In the genomic region with DNA sequence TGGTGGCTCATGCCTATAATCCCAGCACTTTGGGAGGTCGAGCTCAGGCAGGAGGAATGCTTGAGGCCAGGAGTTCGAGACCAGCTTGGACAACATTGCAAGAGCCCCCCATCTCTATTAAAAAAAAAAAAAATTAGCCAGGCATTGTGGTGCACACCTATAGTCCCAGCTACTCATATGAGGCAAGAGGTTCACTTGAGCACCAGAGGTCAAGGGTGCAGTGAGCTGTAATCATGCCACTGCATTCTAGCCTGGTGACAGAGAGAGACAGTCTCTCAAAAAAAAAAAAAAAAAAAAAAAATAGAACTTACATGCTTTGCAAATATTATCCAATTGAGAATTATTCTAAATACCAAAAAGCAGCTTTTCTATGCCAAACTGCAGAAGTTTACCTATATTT, we compare ENCODE assay signal across 35 cellular contexts. TPM values are rescaled to one million over a fixed set of nuclear protein-coding genes. Genes with fewer than 3 reads are reported as not detected.
DNase-seq lines count a peak whose midpoint lies in the region; ATAC-seq, FAIRE-seq and TF ChIP-seq lines count a peak whose summit lies in the region.
"Had no signal": no experiment of that assay in that cellular context is flagged by ENCODE, and none has a peak within 500 bp of the region (broad histone marks: within the 10 kb centered on the region; RNA-seq: fewer than 3 reads in every experiment).

No MANE protein-coding gene starts in this region.

- WGBS in liver, result 95% methylated on average over 2 of the region's 2 CpGs
- WGBS in HepG2 (ENCODE audit: low lambda C conversion rate), result 98% methylated on average over 2 of the region's 2 CpGs

- H3K4me3 ChIP-seq in liver (ENCODE audit: low read depth in 1 of 3, low read length in 3 of 3) (no peak overlapping the region), HepG2 (replicated peaks in 1 of 3; ENCODE audit: insufficient read depth in 1 of 3, low read depth in 2 of 3, low read length in 3 of 3) (no peak overlapping the region), HEK293 (ENCODE audit: low read depth, low read length) (no peak overlapping the region)
- H3K4me3 ChIP-seq: A549; BLaER1; BLaER1 treated with 17β-estradiol and CSF1 and Interleukin-3, amounts not matched to agents 10 nM and 100 nM had no signal

- H3K27me3 ChIP-seq in liver (ENCODE audit: control insufficient read depth in 4 of 4, insufficient read depth in 4 of 4, low read length in 3 of 4), result no peaks in the 10 kb centered on the region
- H3K27me3 ChIP-seq in HepG2 (ENCODE audit: control insufficient read depth in 1 of 2, insufficient read depth in 2 of 2, low read length in 2 of 2), result no peaks in the 10 kb centered on the region
- H3K27me3 ChIP-seq: BE2C; BLaER1; BLaER1 treated with 17β-estradiol and CSF1 and Interleukin-3, amounts not matched to agents 10 nM and 100 nM had no signal

- ATAC-seq in HepG2, result no peak
- peak; percentile 76 for ATAC-seq in left lobe of liver
- ATAC-seq: A549; CD8-positive, alpha-beta T cell had no signal

- H3K4me2 ChIP-seq in HepG2 (ENCODE audit: low read depth, low read length), result no peak overlapping the region
- H3K4me2 ChIP-seq: A549; BLaER1; BLaER1 treated with 17β-estradiol and CSF1 and Interleukin-3, amounts not matched to agents 10 nM and 100 nM had no signal

- H3K9me3 Mint-ChIP-seq in immature natural killer cell, result no peaks in the 10 kb centered on the region
- H3K9me3 Mint-ChIP-seq: CD14-positive monocyte; CD4-positive, alpha-beta memory T cell; CD4-positive, alpha-beta T cell; CD4-positive, CD25-positive, alpha-beta regulatory T cell; CD8-positive, alpha-beta memory T cell; CD8-positive, alpha-beta T cell had no signal

- no peak overlapping the region for H3K9ac ChIP-seq in liver (ENCODE audit: low read depth in 1 of 2, low read length in 2 of 2)
- H3K9ac ChIP-seq in HepG2 (ENCODE audit: insufficient read depth, low read depth, low read length), result no peak overlapping the region
- H3K9ac ChIP-seq: BLaER1; BLaER1 treated with 17β-estradiol and CSF1 and Interleukin-3, amounts not matched to agents 10 nM and 100 nM had no signal

- H3K4me3 Mint-ChIP-seq in immature natural killer cell, result no peak overlapping the region
- H3K4me3 Mint-ChIP-seq: B cell; CD14-positive monocyte; CD4-positive, alpha-beta memory T cell; CD4-positive, alpha-beta T cell; CD4-positive, CD25-positive, alpha-beta regulatory T cell; CD8-positive, alpha-beta memory T cell; CD8-positive, alpha-beta T cell had no signal

- intact Hi-C loops in HepG2 (cut with micrococcal nuclease; ENCODE audit: unreplicated experiment), result no loop called here

- H3K79me2 ChIP-seq in HepG2 (ENCODE audit: insufficient read depth, low read length), result no peaks in the 10 kb centered on the region

- no peak for TF ChIP-seq POLR2A in HepG2 (IDR thresholded peaks at IDR 0.05; ENCODE audit: insufficient read depth in 1 of 2, low read depth in 2 of 2, low read length in 2 of 2)

- H3K27ac Mint-ChIP-seq in immature natural killer cell, result no peak overlapping the region
- H3K27ac Mint-ChIP-seq: B cell; CD14-positive monocyte; CD4-positive, alpha-beta memory T cell; CD4-positive, alpha-beta T cell; CD8-positive, alpha-beta memory T cell; CD8-positive, alpha-beta T cell had no signal

- H3K4me1 Mint-ChIP-seq in immature natural killer cell, result peaks cover 3 to 12% of the 10 kb centered on the region in 2 donors

- H3K27me3 Mint-ChIP-seq in immature natural killer cell (ENCODE audit: low read depth in 3 of 3), result no peaks in the 10 kb centered on the region
- H3K27me3 Mint-ChIP-seq: B cell; CD4-positive, alpha-beta memory T cell; CD4-positive, alpha-beta T cell; CD4-positive, CD25-positive, alpha-beta regulatory T cell had no signal

- H3K9me3 ChIP-seq in liver (ENCODE audit: control insufficient read depth in 4 of 4, low read length in 3 of 4) (no peaks in the 10 kb centered on the region), HepG2 (ENCODE audit: low read length) (no peaks in the 10 kb centered on the region), HEK293 (ENCODE audit: control insufficient read depth, insufficient read depth, low read depth, low read length) (no peaks in the 10 kb centered on the region)
- H3K9me3 ChIP-seq: A549; BE2C; BLaER1; BLaER1 treated with 17β-estradiol and CSF1 and Interleukin-3, amounts not matched to agents 10 nM and 100 nM; Caco-2 had no signal

- CTCF ChIA-PET in HepG2 (lab: Yijun Ruan, JAX; ENCODE audit: low intra/inter-chr PET ratio, low total read pairs), result no interaction called here
- CTCF ChIA-PET in HEK293 (lab: Yijun Ruan, JAX), result interaction anchor here (0.6 to 0.9 kb wide), 5 partner anchors 19 to 498 kb away, joined by 3 to 4 read pairs (median 3); no protein-coding TSS in a partner anchor

- POLR2A ChIA-PET in HepG2 (lab: Yijun Ruan, JAX), result interaction anchor here (0.7 kb wide), 1 partner anchor 142 kb away, joined by 5 read pairs; no protein-coding TSS in a partner anchor
- POLR2A ChIA-PET in HEK293 (lab: Yijun Ruan, JAX), result interaction anchor here (0.6 to 0.9 kb wide), 2 partner anchors 41 to 1200 kb away, joined by 3 to 5 read pairs; a partner anchor contains a TSS

- no peak overlapping the region for H2AFZ ChIP-seq in HepG2 (ENCODE audit: low read length)

- 0 out of 2 replicates have a peak, but pooled peaks cover 3% of the 10 kb centered on the region for H4K20me1 ChIP-seq in HepG2 (ENCODE audit: insufficient read depth, low read length)
- H4K20me1 ChIP-seq: BLaER1 had no signal

- BruUV-seq in HepG2 (replicated peaks; lab: Mats Ljungman, UMichigan), result no TSS peak

- DNase-seq in HepG2 (ENCODE audit: low spot score), result no peak
- no peak for DNase-seq in left lobe of liver (ENCODE audit: low spot score)
- no peak for DNase-seq in immature natural killer cell
- DNase-seq in islet precursor cell, result no peak
- DNase-seq: 8988T; ACHN; AML-193; BE2C; C1 segment of cervical spinal cord; Caco-2; Calu3; CD4-positive, alpha-beta memory T cell; CD4-positive, alpha-beta T cell; CD4-positive, CD25-positive, alpha-beta regulatory T cell; CD8-positive, alpha-beta memory T cell; CD8-positive, alpha-beta T cell; COR-L47; DMS 273 treated with DMSO at 0.1 percent for 48 hours; DMS153; DMS53; DMS79; DMS79 treated with DMSO at 0.1 percent for 48 hours; DND-41; EL had no signal

- in situ Hi-C loops in HepG2 (cut with HindIII; ENCODE audit: extremely low pct_ligation_motif_present, low pct_unique_long_range_greater_than_20kb), result no loop called here

- no peak for TF ChIP-seq RAD21 in liver (IDR thresholded peaks at IDR 0.05)
- no peak for TF ChIP-seq RAD21 in HepG2 (CRISPR knock-in tag; IDR thresholded peaks at IDR 0.05)

- H3K36me3 ChIP-seq in liver (ENCODE audit: control insufficient read depth in 4 of 4, insufficient read depth in 3 of 4, low read depth in 1 of 4, low read length in 3 of 4), result peaks cover 6 to 32% (median 20%) of the 10 kb centered on the region in 4 donors
- peaks cover 19 to 75% of the 10 kb centered on the region in 2 experiments for H3K36me3 ChIP-seq in HepG2 (replicated peaks in 1 of 2; ENCODE audit: control insufficient read depth in 1 of 2, insufficient read depth in 2 of 2, low read length in 2 of 2)
- H3K36me3 ChIP-seq in HEK293 (ENCODE audit: control insufficient read depth in 2 of 2, insufficient read depth in 1 of 2, low read length in 2 of 2), result peaks cover 62 to 87% of the 10 kb centered on the region in 2 experiments

- no peak for FAIRE-seq in HepG2 (lab: Jason Lieb, UNC)
- FAIRE-seq: A204.1, A549, D721Med had no signal

- TF ChIP-seq EP300 in HepG2 (IDR thresholded peaks at IDR 0.05; ENCODE audit: low read depth in 2 of 2, low read length in 2 of 2) (no peak), HepG2 (CRISPR knock-in tag; IDR thresholded peaks at IDR 0.05; ENCODE audit: borderline replicate concordance) (no peak)

- TF ChIP-seq CTCF in liver (IDR thresholded peaks at IDR 0.05; ENCODE audit: low read depth, low read length, missing input control), result no peak
- TF ChIP-seq CTCF in HepG2 (CRISPR knock-in tag; IDR thresholded peaks at IDR 0.05), result no peak
- TF ChIP-seq CTCF in HEK293 (tag by site-specific recombination; IDR thresholded peaks at IDR 0.05), result no peak

- H3K4me1 ChIP-seq in liver (ENCODE audit: control insufficient read depth in 4 of 4, insufficient read depth in 4 of 4, low read length in 3 of 4), result peaks cover 0 to 12% (median 8%) of the 10 kb centered on the region in 4 donors
- H3K4me1 ChIP-seq in HepG2 (ENCODE audit: insufficient read depth, low read length), result no peaks in the 10 kb centered on the region
- no peaks in the 10 kb centered on the region for H3K4me1 ChIP-seq in HEK293 (ENCODE audit: control insufficient read depth, insufficient read depth, low read length)
- H3K4me1 ChIP-seq: A549, BE2C, Caco-2 had no signal

- H3K27ac ChIP-seq in liver (ENCODE audit: low read depth in 1 of 2, low read length in 2 of 2) (no peak overlapping the region), HepG2 (ENCODE audit: extremely low read length, insufficient read depth, low read length) (no peak overlapping the region), HEK293 (ENCODE audit: extremely low read depth, low read depth, low read length) (no peak overlapping the region)
- H3K27ac ChIP-seq: 22Rv1; A549; BLaER1; BLaER1 treated with 17β-estradiol and CSF1 and Interleukin-3, amounts not matched to agents 10 nM and 100 nM; C4-2B had no signal

- peaks cover 23 to 47% (median 38%) of the 10 kb centered on the region in 3 donors for H3K36me3 Mint-ChIP-seq in immature natural killer cell

RNA-seq across cellular contexts. Expression of a gene that starts 11.0 kb away (rescaled TPM):
- total RNA-seq in liver (1 to 10 TPM; 2.5 to 3.8 TPM), HepG2 (2016; rRNA removed; fragmentation: Illumina TruSeq; extraction: Trizol) (23.2 and 34.6 TPM in 2 replicates), left lobe of liver (2.6 TPM)
- polyA plus RNA-seq in liver (1 to 10 TPM; 2.4 to 3.8 TPM), HepG2 (2011; rRNA removed) (3.8 and 4.9 TPM in 2 replicates), immature natural killer cell (10 to 100 TPM in 1 of 3 donors, 1 to 10 TPM in 2; 7.2 to 10.4 (median 8.9) TPM)
- total RNA-seq in HepG2 (2016; cell fraction: cytosol; rRNA removed; fragmentation: Illumina TruSeq; extraction: Trizol; ENCODE audit: low read depth), result 6.2 and 6.5 TPM in 2 replicates
- 23.1 and 32.6 TPM in 2 replicates for total RNA-seq in HepG2 (2016; cell fraction: insoluble cytoplasmic fraction; rRNA removed; fragmentation: Illumina TruSeq; extraction: Trizol)
- total RNA-seq in HepG2 (2016; cell fraction: membrane; rRNA removed; fragmentation: Illumina TruSeq; extraction: Trizol), result 4.8 and 7.1 TPM in 2 replicates
- 13.7 and 13.9 TPM in 2 replicates for total RNA-seq in HepG2 (2016; cell fraction: nucleus; rRNA removed; fragmentation: Illumina TruSeq; extraction: Trizol)
- polyA plus RNA-seq in HepG2 (2011; cell fraction: cytosol; rRNA removed), result 0.99 and 1.8 TPM in 2 replicates
- 3.1 and 4.2 TPM in 2 replicates for polyA plus RNA-seq in HepG2 (2011; cell fraction: nucleus; rRNA removed)
- 7.4 and 9.5 TPM in 2 replicates for polyA plus RNA-seq in HepG2 (2012)
- polyA plus RNA-seq in HepG2 (2016; cell fraction: cytosol; fragmentation: Illumina TruSeq; extraction: Trizol; ENCODE audit: low read depth), result 2.2 and 2.8 TPM in 2 replicates
- 37.5 and 38.1 TPM in 2 replicates for polyA plus RNA-seq in HepG2 (2016; cell fraction: insoluble cytoplasmic fraction; fragmentation: Illumina TruSeq; extraction: Trizol; ENCODE audit: low read depth)
- 2.8 and 5.0 TPM in 2 replicates for polyA plus RNA-seq in HepG2 (2016; cell fraction: membrane; fragmentation: Illumina TruSeq; extraction: Trizol; ENCODE audit: low read depth)
- 28.2 and 28.5 TPM in 2 replicates for polyA plus RNA-seq in HepG2 (2016; cell fraction: nucleus; fragmentation: Illumina TruSeq; extraction: Trizol; ENCODE audit: insufficient read depth, low read depth)
- polyA minus RNA-seq in HepG2 (2011; rRNA and poly(A)+ RNA removed; ENCODE audit: low replicate concordance), result 1.4 and 2.1 TPM in 2 replicates
- polyA minus RNA-seq in HepG2 (2011; cell fraction: cytosol; rRNA and poly(A)+ RNA removed), result 0.79 and 3.4 TPM in 2 replicates
- 15.2 and 16.6 TPM in 2 replicates for polyA minus RNA-seq in HepG2 (2011; cell fraction: nucleus; rRNA and poly(A)+ RNA removed)

RNA-seq across cellular contexts. Expression of a gene that starts 11.2 kb away (rescaled TPM):
- total RNA-seq in liver (100 to 1,000 TPM; 133 to 201 TPM), HepG2 (2016; rRNA removed; fragmentation: Illumina TruSeq; extraction: Trizol) (416 and 578 TPM in 2 replicates), left lobe of liver (168 TPM)
- polyA plus RNA-seq in liver (100 to 1,000 TPM; 208 to 262 TPM), HepG2 (2011; rRNA removed) (306 and 407 TPM in 2 replicates), immature natural killer cell (100 to 1,000 TPM; 377 to 560 (median 441) TPM)
- 310 and 312 TPM in 2 replicates for total RNA-seq in HepG2 (2016; cell fraction: cytosol; rRNA removed; fragmentation: Illumina TruSeq; extraction: Trizol; ENCODE audit: low read depth)
- 377 and 636 TPM in 2 replicates for total RNA-seq in HepG2 (2016; cell fraction: insoluble cytoplasmic fraction; rRNA removed; fragmentation: Illumina TruSeq; extraction: Trizol)
- 216 and 241 TPM in 2 replicates for total RNA-seq in HepG2 (2016; cell fraction: membrane; rRNA removed; fragmentation: Illumina TruSeq; extraction: Trizol)
- total RNA-seq in HepG2 (2016; cell fraction: nucleus; rRNA removed; fragmentation: Illumina TruSeq; extraction: Trizol), result 154 and 197 TPM in 2 replicates
- polyA plus RNA-seq in HepG2 (2011; cell fraction: cytosol; rRNA removed), result 194 and 253 TPM in 2 replicates
- polyA plus RNA-seq in HepG2 (2011; cell fraction: nucleus; rRNA removed), result 103 and 113 TPM in 2 replicates
- 284 and 407 TPM in 2 replicates for polyA plus RNA-seq in HepG2 (2012)
- polyA plus RNA-seq in HepG2 (2016; cell fraction: cytosol; fragmentation: Illumina TruSeq; extraction: Trizol; ENCODE audit: low read depth), result 133 and 146 TPM in 2 replicates
- polyA plus RNA-seq in HepG2 (2016; cell fraction: insoluble cytoplasmic fraction; fragmentation: Illumina TruSeq; extraction: Trizol; ENCODE audit: low read depth), result 505 and 556 TPM in 2 replicates
- polyA plus RNA-seq in HepG2 (2016; cell fraction: membrane; fragmentation: Illumina TruSeq; extraction: Trizol; ENCODE audit: low read depth), result 146 and 154 TPM in 2 replicates
- 214 and 230 TPM in 2 replicates for polyA plus RNA-seq in HepG2 (2016; cell fraction: nucleus; fragmentation: Illumina TruSeq; extraction: Trizol; ENCODE audit: insufficient read depth, low read depth)
- 118 and 140 TPM in 2 replicates for polyA minus RNA-seq in HepG2 (2011; rRNA and poly(A)+ RNA removed; ENCODE audit: low replicate concordance)
- polyA minus RNA-seq in HepG2 (2011; cell fraction: cytosol; rRNA and poly(A)+ RNA removed), result 138 and 142 TPM in 2 replicates
- 96.7 and 139 TPM in 2 replicates for polyA minus RNA-seq in HepG2 (2011; cell fraction: nucleus; rRNA and poly(A)+ RNA removed)

RNA-seq across cellular contexts. Expression of a gene that starts 41.5 kb away (rescaled TPM):
- total RNA-seq in liver, result 1 to 10 TPM; 1.9 TPM
- 1 to 10 TPM; 1.5 to 3.6 TPM for polyA plus RNA-seq in liver
- total RNA-seq in HepG2 (2016; rRNA removed; fragmentation: Illumina TruSeq; extraction: Trizol), result 2.9 TPM in 2 replicates
- 0.35 and 0.40 TPM in 2 replicates for total RNA-seq in HepG2 (2016; cell fraction: cytosol; rRNA removed; fragmentation: Illumina TruSeq; extraction: Trizol; ENCODE audit: low read depth)
- total RNA-seq in HepG2 (2016; cell fraction: insoluble cytoplasmic fraction; rRNA removed; fragmentation: Illumina TruSeq; extraction: Trizol), result 2.5 and 2.6 TPM in 2 replicates
- 1.9 and 2.1 TPM in 2 replicates for total RNA-seq in HepG2 (2016; cell fraction: membrane; rRNA removed; fragmentation: Illumina TruSeq; extraction: Trizol)
- total RNA-seq in HepG2 (2016; cell fraction: nucleus; rRNA removed; fragmentation: Illumina TruSeq; extraction: Trizol), result 4.4 TPM in 2 replicates
- 1.4 and 1.7 TPM in 2 replicates for polyA plus RNA-seq in HepG2 (2011; rRNA removed)
- 0.83 and 1.2 TPM in 2 replicates for polyA plus RNA-seq in HepG2 (2011; cell fraction: cytosol; rRNA removed)
- 1.3 and 1.4 TPM in 2 replicates for polyA plus RNA-seq in HepG2 (2011; cell fraction: nucleus; rRNA removed)
- 3.9 and 4.1 TPM in 2 replicates for polyA plus RNA-seq in HepG2 (2012)
- 0.37 and 0.44 TPM in 2 replicates for polyA plus RNA-seq in HepG2 (2016; cell fraction: cytosol; fragmentation: Illumina TruSeq; extraction: Trizol; ENCODE audit: low read depth)
- polyA plus RNA-seq in HepG2 (2016; cell fraction: insoluble cytoplasmic fraction; fragmentation: Illumina TruSeq; extraction: Trizol; ENCODE audit: low read depth), result 5.2 and 6.4 TPM in 2 replicates
- 1.3 and 1.7 TPM in 2 replicates for polyA plus RNA-seq in HepG2 (2016; cell fraction: membrane; fragmentation: Illumina TruSeq; extraction: Trizol; ENCODE audit: low read depth)
- polyA plus RNA-seq in HepG2 (2016; cell fraction: nucleus; fragmentation: Illumina TruSeq; extraction: Trizol; ENCODE audit: insufficient read depth, low read depth), result 5.2 and 5.9 TPM in 2 replicates
- 1.3 and 2.4 TPM in 2 replicates for polyA minus RNA-seq in HepG2 (2011; rRNA and poly(A)+ RNA removed; ENCODE audit: low replicate concordance)
- polyA minus RNA-seq in HepG2 (2011; cell fraction: cytosol; rRNA and poly(A)+ RNA removed), result 1.5 and 2.0 TPM in 2 replicates
- 6.8 and 7.2 TPM in 2 replicates for polyA minus RNA-seq in HepG2 (2011; cell fraction: nucleus; rRNA and poly(A)+ RNA removed)
- total RNA-seq in left lobe of liver, result 3.1 TPM
- 10 to 100 TPM in 1 of 3 donors, 1 to 10 TPM in 2; 3.5 to 13.2 (median 5.5) TPM for polyA plus RNA-seq in immature natural killer cell
